In the genomic region with DNA sequence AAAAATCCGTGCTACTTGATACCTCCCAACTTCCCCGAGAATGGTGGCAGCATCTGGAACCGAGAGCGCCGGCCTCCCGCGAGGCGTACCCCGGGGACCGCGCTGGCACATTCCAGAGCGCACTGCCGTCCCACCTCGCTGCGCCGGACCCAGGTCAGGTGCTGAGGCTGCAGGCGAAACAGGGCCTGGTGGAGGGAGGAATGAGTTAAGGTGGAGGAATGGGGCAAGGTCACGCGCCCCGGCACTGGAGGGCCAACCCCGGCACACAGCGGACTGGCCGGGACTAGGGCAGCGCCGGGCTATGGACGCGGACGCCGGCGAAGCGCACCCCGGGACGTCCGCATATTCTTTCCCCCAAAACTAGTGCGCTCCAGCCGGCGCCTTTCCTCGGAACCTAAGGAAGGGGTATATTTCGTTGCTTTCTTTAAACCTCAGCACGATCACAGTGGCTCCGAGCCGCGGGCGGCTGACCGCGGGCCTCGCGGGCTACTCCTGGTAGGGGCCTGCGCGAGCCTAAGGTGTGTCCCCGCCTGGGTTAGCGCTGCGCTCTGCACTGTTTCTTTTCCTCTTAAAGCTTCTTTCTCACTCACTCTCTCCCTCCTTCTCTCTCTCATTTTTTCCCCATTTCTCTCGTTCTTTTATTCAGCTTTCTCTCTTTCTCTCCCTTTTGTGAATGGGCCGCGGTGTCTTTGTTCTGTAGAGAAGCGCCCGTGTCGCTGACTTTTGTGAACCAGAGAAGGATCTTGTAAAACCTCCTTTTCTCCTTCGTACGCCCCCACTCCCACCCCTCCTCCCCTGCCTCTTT, we compare ENCODE assay signal across 10 cellular contexts. TPM values are rescaled to one million over a fixed set of nuclear protein-coding genes. Genes with fewer than 3 reads are reported as not detected.
DNase-seq lines count a peak whose midpoint lies in the region; ATAC-seq, FAIRE-seq and TF ChIP-seq lines count a peak whose summit lies in the region.
"Had no signal": no experiment of that assay in that cellular context is flagged by ENCODE, and none has a peak within 500 bp of the region (broad histone marks: within the 10 kb centered on the region; RNA-seq: fewer than 3 reads in every experiment).

No MANE protein-coding gene starts in this region.

- H3K4me2 ChIP-seq in GM23248 (ENCODE audit: unreplicated experiment) (peak overlapping the region; percentile 78), astrocyte (ENCODE audit: low read length) (peak overlapping the region; percentile 79)

- WGBS in GM23248 (ENCODE audit: low coverage in 1 of 2, low lambda C conversion rate in 2 of 2, missing lambda C conversion rate in 2 of 2), 2 experiments: 29 to 31% methylated on average over 59 to 61 of the region's 61 CpGs

- H3K9ac ChIP-seq in GM23248 (no peak overlapping the region), astrocyte (ENCODE audit: low read length) (peak overlapping the region; percentile 55)

- CTCF ChIA-PET in CD4-positive, alpha-beta T cell (lab: Charles Lee): no interaction called here

- 0 out of 2 replicates have a peak, but pooled peaks cover 5% of the 10 kb centered on the region for H3F3A ChIP-seq in GM23248 (ENCODE audit: insufficient read depth)

- H3K36me3 ChIP-seq in GM23248 (ENCODE audit: low read depth): peaks cover 19% of the 10 kb centered on the region
- H3K36me3 ChIP-seq in astrocyte (ENCODE audit: insufficient read depth, low read length): no peaks in the 10 kb centered on the region

- intact Hi-C loops in CD4-positive, alpha-beta T cell (cut with DNase I, micrococcal nuclease): no loop called here

- ATAC-seq in CD4-positive, alpha-beta T cell (ENCODE audit: poor library complexity): no peak
- no peak for ATAC-seq in GM18873 (IDR thresholded peaks at IDR 0.05; ENCODE audit: low FRiP score, unreplicated experiment)
- ATAC-seq: activated naive CD4-positive, alpha-beta T cell treated with anti-CD3 and anti-CD28 coated beads, Interleukin-2, amount 50 U/mL, for 72 hours had no signal

- POLR2A ChIA-PET in CD4-positive, alpha-beta T cell (lab: Charles Lee): no interaction called here

- peaks cover 9% of the 10 kb centered on the region; the same call in 1 of the 2 replicates for H3K4me1 ChIP-seq in GM23248 (ENCODE audit: insufficient read depth)
- H3K4me1 ChIP-seq in astrocyte (ENCODE audit: insufficient read depth, low read length): peaks cover 16% of the 10 kb centered on the region

- H3K27me3 ChIP-seq in CD4-positive, alpha-beta T cell (ENCODE audit: control insufficient read depth, insufficient read depth, low read length): peaks cover 93% of the 10 kb centered on the region
- peaks cover 30% of the 10 kb centered on the region for H3K27me3 ChIP-seq in GM23248 (replicated peaks; ENCODE audit: insufficient read depth)
- H3K27me3 ChIP-seq in astrocyte (ENCODE audit: insufficient read depth, low read length): peaks cover 61% of the 10 kb centered on the region

- H4K20me1 ChIP-seq in GM23248 (ENCODE audit: insufficient read depth) (0 out of 2 replicates have a peak, but pooled peaks cover 3% of the 10 kb centered on the region), astrocyte (ENCODE audit: insufficient read depth, low read length) (peaks cover 45% of the 10 kb centered on the region)

- no peaks in the 10 kb centered on the region for H3K9me3 Mint-ChIP-seq in CD4-positive, alpha-beta T cell
- H3K9me3 Mint-ChIP-seq in astrocyte (ENCODE audit: unreplicated experiment) (peaks cover 23% of the 10 kb centered on the region), mesothelial cell of epicardium (no peaks in the 10 kb centered on the region)
- H3K9me3 Mint-ChIP-seq: activated naive CD4-positive, alpha-beta T cell treated with anti-CD3 and anti-CD28 coated beads, Interleukin-2, amount 50 U/mL, for 72 hours had no signal

- no peak overlapping the region for H2AFZ ChIP-seq in GM23248
- H2AFZ ChIP-seq in astrocyte (ENCODE audit: low read depth, low read length): no peak overlapping the region

- FAIRE-seq in astrocyte (lab: Jason Lieb, UNC): no peak
- no peak for FAIRE-seq in HTR-8/SVneo (lab: Jason Lieb, UNC)

- in situ Hi-C loops in GM23248 (cut with MboI): no loop called here

- H3K4me1 Mint-ChIP-seq in CD4-positive, alpha-beta T cell (ENCODE audit: low read depth): peaks cover 50% of the 10 kb centered on the region
- peaks cover 9% of the 10 kb centered on the region for H3K4me1 Mint-ChIP-seq in astrocyte (ENCODE audit: low read depth, unreplicated experiment)
- H3K4me1 Mint-ChIP-seq in mesothelial cell of epicardium: peaks cover 38% of the 10 kb centered on the region

- H3K27me3 Mint-ChIP-seq in CD4-positive, alpha-beta T cell: peaks cover 83% of the 10 kb centered on the region
- H3K27me3 Mint-ChIP-seq in astrocyte (ENCODE audit: low read depth, unreplicated experiment) (peaks cover 80% of the 10 kb centered on the region), mesothelial cell of epicardium (ENCODE audit: low read depth) (peaks cover 95% of the 10 kb centered on the region)

- no peak for DNase-seq in CD4-positive, alpha-beta T cell
- DNase-seq in GM23248 (no peak), astrocyte (ENCODE audit: low read depth) (no peak), mesothelial cell of epicardium (ENCODE audit: low spot score in 2 of 2, unreplicated experiment in 2 of 2) (peak in 1 of 2 experiments; percentile 56), GM03348 (ENCODE audit: low spot score) (no peak), HTR-8/SVneo (ENCODE audit: insufficient read length, low spot score) (no peak), NCI-H1092 treated with DMSO at 0.1 percent for 48 hours (lab: John Stamatoyannopoulos, UW) (no peak)
- DNase-seq: heart right ventricle had no signal

- H3K27ac ChIP-seq in CD4-positive, alpha-beta T cell (ENCODE audit: low read depth, low read length): no peak overlapping the region
- H3K27ac ChIP-seq in GM23248 (no peak overlapping the region), astrocyte (ENCODE audit: low read depth, low read length) (no peak overlapping the region)
- H3K27ac ChIP-seq: heart right ventricle had no signal

- peak overlapping the region; percentile 89 for H3K4me3 Mint-ChIP-seq in CD4-positive, alpha-beta T cell
- H3K4me3 Mint-ChIP-seq in astrocyte (ENCODE audit: unreplicated experiment) (no peak overlapping the region), mesothelial cell of epicardium (peak overlapping the region; percentile 79)

- no peaks in the 10 kb centered on the region for H3K9me3 ChIP-seq in CD4-positive, alpha-beta T cell (ENCODE audit: control insufficient read depth, low read length)
- H3K9me3 ChIP-seq in GM23248 (ENCODE audit: low read depth): no peaks in the 10 kb centered on the region
- H3K9me3 ChIP-seq in astrocyte (ENCODE audit: insufficient read depth, low read depth, low read length): no peaks in the 10 kb centered on the region
- H3K9me3 ChIP-seq: heart right ventricle had no signal

- H3K9me2 ChIP-seq in GM23248 (ENCODE audit: insufficient read depth): no peaks in the 10 kb centered on the region

- H3K79me2 ChIP-seq in GM23248 (ENCODE audit: insufficient read depth) (no peaks in the 10 kb centered on the region), astrocyte (ENCODE audit: insufficient read depth, low read length) (peaks cover 46% of the 10 kb centered on the region)

- H3K36me3 Mint-ChIP-seq in CD4-positive, alpha-beta T cell (ENCODE audit: low read depth): peaks cover 22% of the 10 kb centered on the region
- H3K36me3 Mint-ChIP-seq in astrocyte (ENCODE audit: low read depth, unreplicated experiment): peaks cover 18% of the 10 kb centered on the region
- peaks cover 12% of the 10 kb centered on the region for H3K36me3 Mint-ChIP-seq in mesothelial cell of epicardium

- TF ChIP-seq CTCF in CD4-positive, alpha-beta T cell (IDR thresholded peaks at IDR 0.05): no peak
- TF ChIP-seq CTCF in astrocyte (IDR thresholded peaks at IDR 0.05; ENCODE audit: insufficient read depth, low read depth, low read length) (no peak), mesothelial cell of epicardium (IDR thresholded peaks at IDR 0.05; ENCODE audit: unreplicated experiment) (no peak)

- H3K27ac Mint-ChIP-seq in CD4-positive, alpha-beta T cell: no peak overlapping the region
- H3K27ac Mint-ChIP-seq in astrocyte (ENCODE audit: unreplicated experiment): peak overlapping the region; percentile 63
- no peak overlapping the region for H3K27ac Mint-ChIP-seq in mesothelial cell of epicardium
- H3K27ac Mint-ChIP-seq: activated naive CD4-positive, alpha-beta T cell treated with anti-CD3 and anti-CD28 coated beads, Interleukin-2, amount 50 U/mL, for 72 hours had no signal

- H3K4me3 ChIP-seq in GM23248 (no peak overlapping the region), astrocyte (ENCODE audit: insufficient read depth, low read depth, low read length) (peak overlapping the region; percentile 41)

RNA-seq across cellular contexts. Expression of a gene that starts 2.1 kb away (rescaled TPM):
- not detected for total RNA-seq in CD4-positive, alpha-beta T cell
- 0.25 TPM in 1 of 2 replicates, not detected in the other for total RNA-seq in GM23248 (2014; rRNA removed; shearing (Covaris generic))
- not detected in 2 replicates for polyA plus RNA-seq in GM23248 (2016; fragmentation: Nextera tagmentation; extraction: Ambion mirVana)
- total RNA-seq in astrocyte (0.30 TPM in 1 of 2 replicates, not detected in the other), mesothelial cell of epicardium (0.71 to 1.1 TPM (median 0.87 TPM) in 3 replicates)
- total RNA-seq: activated naive CD4-positive, alpha-beta T cell treated with anti-CD3 and anti-CD28 coated beads, Interleukin-2, amount 50 U/mL, for 72 hours; heart right ventricle had no signal
- polyA plus RNA-seq: heart right ventricle had no signal
